Comparison of ENCODE assay signal across 8 cellular contexts in genomic region chr3:33439421-33440327, GRCh38. TPM values are rescaled to one million over a fixed set of nuclear protein-coding genes. Genes with fewer than 3 reads are reported as not detected.
DNase-seq lines count a peak whose midpoint lies in the region; ATAC-seq and TF ChIP-seq lines count a peak whose summit lies in the region.

No MANE protein-coding gene starts in this region.

- no peaks in the 10 kb centered on the region for H3K27me3 ChIP-seq in CD8-positive, alpha-beta T cell (ENCODE audit: insufficient read depth, low read length)
- H3K27me3 ChIP-seq in iPS DF 6.9 (ENCODE audit: control insufficient read depth, insufficient read depth, low read length), result no peaks in the 10 kb centered on the region

- peaks cover 54% of the 10 kb centered on the region for H3K4me1 Mint-ChIP-seq in CD8-positive, alpha-beta T cell (ENCODE audit: low read depth)
- peaks cover 47% of the 10 kb centered on the region for H3K4me1 Mint-ChIP-seq in T-helper 1 cell treated with Interleukin-12 subunit alpha and Interleukin-12 subunit beta and Interleukin-4 antibody, amounts not matched to agents 30 μg/mL and 1 μg/mL, for 36 hours (ENCODE audit: low read depth)

- peak; percentile 6 to 67 (median 41) for DNase-seq in CD8-positive, alpha-beta T cell
- DNase-seq in astrocyte of the cerebellum (ENCODE audit: low read depth), result no peak
- no peak for DNase-seq in iPS DF 6.9 (ENCODE audit: low read depth, low spot score)
- peak; percentile 75 for DNase-seq in sciatic nerve (ENCODE audit: low spot score)
- DNase-seq in GDM1 (lab: John Stamatoyannopoulos, UW), result no peak

- H3K9me3 Mint-ChIP-seq in CD8-positive, alpha-beta T cell, result no peaks in the 10 kb centered on the region
- no peaks in the 10 kb centered on the region for H3K9me3 Mint-ChIP-seq in T-helper 1 cell treated with Interleukin-12 subunit alpha and Interleukin-12 subunit beta and Interleukin-4 antibody, amounts not matched to agents 30 μg/mL and 1 μg/mL, for 36 hours

- H3K4me3 Mint-ChIP-seq in CD8-positive, alpha-beta T cell, result peak overlapping the region; percentile 100
- H3K4me3 Mint-ChIP-seq in T-helper 1 cell treated with Interleukin-12 subunit alpha and Interleukin-12 subunit beta and Interleukin-4 antibody, amounts not matched to agents 30 μg/mL and 1 μg/mL, for 36 hours, result peak overlapping the region; percentile 100

- TF ChIP-seq POLR2A in GM19193 (IDR thresholded peaks at IDR 0.05; ENCODE audit: extremely low read depth, insufficient read depth, insufficient read length), result peak; percentile 87

- peaks cover 12% of the 10 kb centered on the region for H3K36me3 Mint-ChIP-seq in CD8-positive, alpha-beta T cell
- peaks cover 2% of the 10 kb centered on the region for H3K36me3 Mint-ChIP-seq in T-helper 1 cell treated with Interleukin-12 subunit alpha and Interleukin-12 subunit beta and Interleukin-4 antibody, amounts not matched to agents 30 μg/mL and 1 μg/mL, for 36 hours (ENCODE audit: low read depth)

- no peak for ATAC-seq in CD8-positive, alpha-beta T cell
- ATAC-seq in HG03342 (IDR thresholded peaks at IDR 0.05; ENCODE audit: unreplicated experiment) (peak; percentile 16), sciatic nerve (no peak)

- intact Hi-C loops in CD8-positive, alpha-beta T cell (cut with DNase I, micrococcal nuclease), result loop anchor here (1.0 to 10.0 kb wide), 10 partner anchors 278 to 1905 kb away; partner anchors contain the start of genes CNOT10 (in 2 of the 2), DYNC1LI1 (in 2 of the 2), PDCD6IP (in 2 of the 2) and CLASP2 (in 1 of the 2)
- intact Hi-C loops in sciatic nerve (cut with DNase I), result no loop called here

- POLR2A ChIA-PET in CD8-positive, alpha-beta T cell (lab: Charles Lee), result interaction anchor here (1.0 to 2.2 kb wide), 7 partner anchors 10 to 359 kb away, joined by 3 to 17 read pairs (median 7); partner anchors contain the start of genes CLASP2, CRTAP and PDCD6IP

- peak overlapping the region; percentile 100 for H3K27ac Mint-ChIP-seq in CD8-positive, alpha-beta T cell
- H3K27ac Mint-ChIP-seq in T-helper 1 cell treated with Interleukin-12 subunit alpha and Interleukin-12 subunit beta and Interleukin-4 antibody, amounts not matched to agents 30 μg/mL and 1 μg/mL, for 36 hours, result peak overlapping the region; percentile 100

- H3K4me3 ChIP-seq in CD8-positive, alpha-beta T cell (ENCODE audit: low read depth, low read length), result peak overlapping the region; percentile 81
- H3K4me3 ChIP-seq in astrocyte of the cerebellum (ENCODE audit: low read depth, low read length) (peak overlapping the region; percentile 66), iPS DF 6.9 (ENCODE audit: low read length) (peak overlapping the region; percentile 78)

- H3K27me3 Mint-ChIP-seq in CD8-positive, alpha-beta T cell (ENCODE audit: low read depth), result no peaks in the 10 kb centered on the region
- no peaks in the 10 kb centered on the region for H3K27me3 Mint-ChIP-seq in T-helper 1 cell treated with Interleukin-12 subunit alpha and Interleukin-12 subunit beta and Interleukin-4 antibody, amounts not matched to agents 30 μg/mL and 1 μg/mL, for 36 hours (ENCODE audit: low read depth)

- in situ Hi-C loops in astrocyte of the cerebellum (cut with HindIII; ENCODE audit: low sequenced_read_pairs), result no loop called here

- H3K27ac ChIP-seq in CD8-positive, alpha-beta T cell (ENCODE audit: low read depth, low read length), result peak overlapping the region; percentile 96
- H3K27ac ChIP-seq in iPS DF 6.9 (ENCODE audit: low read length), result no peak overlapping the region

- peaks cover 37% of the 10 kb centered on the region for H3K4me1 ChIP-seq in CD8-positive, alpha-beta T cell (ENCODE audit: insufficient read depth, low read length)
- H3K4me1 ChIP-seq in iPS DF 6.9 (ENCODE audit: control insufficient read depth, insufficient read depth, low read length), result peaks cover 2% of the 10 kb centered on the region; the same call in 1 of the 2 replicates

- H3K9me3 ChIP-seq in CD8-positive, alpha-beta T cell (ENCODE audit: low read length), result no peaks in the 10 kb centered on the region
- H3K9me3 ChIP-seq in iPS DF 6.9 (ENCODE audit: control insufficient read depth, insufficient read depth, low read length), result no peaks in the 10 kb centered on the region

- TF ChIP-seq CTCF in CD8-positive, alpha-beta T cell (IDR thresholded peaks at IDR 0.05), result no peak
- no peak for TF ChIP-seq CTCF in astrocyte of the cerebellum (IDR thresholded peaks at IDR 0.05; ENCODE audit: low read depth, low read length, missing control alignments)

- H3K36me3 ChIP-seq in CD8-positive, alpha-beta T cell (ENCODE audit: insufficient read depth, low read length), result no peaks in the 10 kb centered on the region
- no peaks in the 10 kb centered on the region for H3K36me3 ChIP-seq in iPS DF 6.9 (ENCODE audit: control insufficient read depth, insufficient read depth, low read length)

- CTCF ChIA-PET in CD8-positive, alpha-beta T cell (lab: Charles Lee), result interaction anchor here (0.9 to 1.7 kb wide), 3 partner anchors 10 to 359 kb away, joined by 3 to 8 read pairs (median 3); partner anchors contain the start of gene PDCD6IP

- WGBS in iPS DF 6.9 (ENCODE audit: insufficient coverage, insufficient read length), result no CpG with 5 or more reads among the region's 99 CpGs

RNA-seq across cellular contexts. Expression of gene UBP1, which starts 0.5 kb away (rescaled TPM):
- 10 to 100 TPM; 54.4 to 55.9 TPM for total RNA-seq in CD8-positive, alpha-beta T cell
- 46.3 TPM for total RNA-seq in sciatic nerve

Comparison
In these comparisons a context has a peak if more than half of its experiments do, and no peak if none do; other contexts are left out.
1. DNase-seq: peak in CD8-positive, alpha-beta T cell (7 of 7) and sciatic nerve (single experiment); none in astrocyte of the cerebellum (single experiment), iPS DF 6.9 (single experiment) and GDM1 (single experiment).
2. Peak in every context shown above with its lines, with median percentiles within 50 percentile points of each other: H3K4me3 ChIP-seq.